In genomic region chr4:173399016-173399415, GRCh38 we compare ENCODE assay signal across 1 cellular context.
TF ChIP-seq lines count a peak whose summit lies in the region.

SCRG1 (minus strand) TSS chr4:173399116; CDS start chr4:173391414, 7,702 bp downstream.

TF ChIP-seq in WTC11, 78 proteins besides CTCF, POLR2A, EP300 and RAD21 (continued from another document):
- TF ChIP-seq STAT6 (CRISPR knock-in tag; conservative IDR thresholded peaks at IDR 0.05; ENCODE audit: low read depth) = no peak
- TF ChIP-seq NFE2L1 (CRISPR knock-in tag; IDR thresholded peaks at IDR 0.05) = no peak
- TF ChIP-seq TP53 (CRISPR knock-in tag; IDR thresholded peaks at IDR 0.05) = no peak
- no peak for TF ChIP-seq ZNF138 (CRISPR knock-in tag; conservative IDR thresholded peaks at IDR 0.05)
- no peak for TF ChIP-seq ZNF425 (CRISPR knock-in tag; conservative IDR thresholded peaks at IDR 0.05)
- no peak for TF ChIP-seq GRHL2 (CRISPR knock-in tag; IDR thresholded peaks at IDR 0.05; ENCODE audit: insufficient replicate concordance, severe bottlenecking)
